Comparison of ENCODE assay signal across 9 cellular contexts in genomic region chr1:18901952-18902522, GRCh38. TPM values are rescaled to one million over a fixed set of nuclear protein-coding genes. Genes with fewer than 3 reads are reported as not detected.
DNase-seq lines count a peak whose midpoint lies in the region; ATAC-seq and TF ChIP-seq lines count a peak whose summit lies in the region.
"Had no signal": no experiment of that assay in that cellular context is flagged by ENCODE, and none has a peak within 500 bp of the region (broad histone marks: within the 10 kb centered on the region; RNA-seq: fewer than 3 reads in every experiment).

No MANE protein-coding gene starts in this region.

- H3K27ac ChIP-seq in prostate gland, result peak overlapping the region; percentile 84 to 94

- no peak for TF ChIP-seq CTCF in foreskin fibroblast (IDR thresholded peaks at IDR 0.05; ENCODE audit: low read depth, low read length)
- peak in 1 of 4 experiments; percentile 17 for TF ChIP-seq CTCF in prostate gland (IDR thresholded peaks at IDR 0.05)

- H3K4me3 ChIP-seq in foreskin fibroblast (ENCODE audit: low read depth in 1 of 2, low read length in 2 of 2) (peak overlapping the region; percentile 83 to 85), prostate gland (peak overlapping the region; percentile 71 to 78)

- no peaks in the 10 kb centered on the region for H3K27me3 ChIP-seq in prostate gland (replicated peaks; ENCODE audit: insufficient read depth)

- intact Hi-C loops in prostate gland (cut with DNase I), result loop anchor here (10.0 kb wide), 2 partner anchors 53 to 333 kb away; partner anchors contain the start of gene IFFO2

- peaks cover 17% of the 10 kb centered on the region for H3K4me1 ChIP-seq in prostate gland (replicated peaks)

- DNase-seq in D341Med (ENCODE audit: low spot score) (peak; percentile 50), UCSD-AML1 (lab: John Stamatoyannopoulos, UW; ENCODE audit: unreplicated experiment) (peak; percentile 44), foreskin fibroblast (peak in 1 of 2 donors; percentile 35), prostate gland (ENCODE audit: low spot score) (no peak), globus pallidus (ENCODE audit: low spot score) (no peak), occipital lobe (lab: John Stamatoyannopoulos, UW) (no peak), NCI-H345 treated with DMSO at 0.1 percent for 48 hours (lab: John Stamatoyannopoulos, UW; ENCODE audit: unreplicated experiment) (no peak)

- under 1% methylated on average over 44 of the region's 44 CpGs for WGBS in prostate gland

- H3K9me3 ChIP-seq in prostate gland, result no peaks in the 10 kb centered on the region

- peak; percentile 1 for ATAC-seq in HG02798 (IDR thresholded peaks at IDR 0.05; ENCODE audit: poor library complexity, unreplicated experiment)

- peak; percentile 84 for TF ChIP-seq POLR2A in prostate gland (IDR thresholded peaks at IDR 0.05)

- no peaks in the 10 kb centered on the region for H3K36me3 ChIP-seq in prostate gland

RNA-seq across cellular contexts. Expression of gene ALDH4A1, which starts 0.3 kb away (rescaled TPM):
- total RNA-seq in prostate gland (10 to 100 TPM; 15.7 to 58.4 TPM), occipital lobe (6.4 TPM)

RNA-seq across cellular contexts. Expression of gene TAS1R2, which starts 42.6 kb away (rescaled TPM):
- total RNA-seq in prostate gland (not detected), occipital lobe (not detected)
- total RNA-seq: T-helper 2 cell treated with Interferon-gamma antibody and Interleukin-4, amounts not matched to agents 100 ng/mL and 5 ng/mL, for 36 hours had no signal

RNA-seq across cellular contexts. Expression of gene IFFO2, which starts 54.4 kb away (rescaled TPM):
- total RNA-seq in prostate gland, result 10 to 100 TPM; 13.6 to 20.4 TPM
- total RNA-seq in occipital lobe, result 5.8 TPM

Comparison
In these comparisons a context has a peak if more than half of its experiments do, and no peak if none do; other contexts are left out.
1. DNase-seq: peak in D341Med (single experiment) and UCSD-AML1 (single experiment); none in prostate gland (single experiment), globus pallidus (single experiment), occipital lobe (single experiment) and NCI-H345 treated with DMSO at 0.1 percent for 48 hours (single experiment).